Comparison of ENCODE assay signal across 8 cellular contexts in genomic region chr1:86705633-86705985, GRCh38. TPM values are rescaled to one million over a fixed set of nuclear protein-coding genes. Genes with fewer than 3 reads are reported as not detected.
DNase-seq lines count a peak whose midpoint lies in the region; ATAC-seq, FAIRE-seq and TF ChIP-seq lines count a peak whose summit lies in the region.

No MANE protein-coding gene starts in this region.

- RAD21 ChIA-PET in GM12878 (lab: Charles Lee; ENCODE audit: unreplicated experiment): interaction anchor here (0.9 to 4.1 kb wide), 6 partner anchors 9 to 378 kb away, joined by 3 to 31 read pairs (median 6); no protein-coding TSS in a partner anchor

- TF ChIP-seq RAD21 in GM12878 (IDR thresholded peaks at IDR 0.05; ENCODE audit: insufficient read depth, low read depth, low read length): no peak

- H3K27me3 Mint-ChIP-seq in activated naive CD4-positive, alpha-beta T cell treated with anti-CD3 and anti-CD28 coated beads, Interleukin-2, amount 10 ng/mL, durations not matched to agents 7 days and 5 days: no peaks in the 10 kb centered on the region

- peaks cover 45% of the 10 kb centered on the region for H3K4me1 Mint-ChIP-seq in activated naive CD4-positive, alpha-beta T cell treated with anti-CD3 and anti-CD28 coated beads, Interleukin-2, amount 10 ng/mL, durations not matched to agents 7 days and 5 days

- 3% methylated on average over 4 of the region's 4 CpGs for WGBS in GM12878 (ENCODE audit: insufficient coverage, insufficient replicate concordance, low lambda C conversion rate, missing lambda C conversion rate)

- H3K36me3 ChIP-seq in GM12878 (ENCODE audit: control insufficient read depth in 2 of 2, insufficient read depth in 2 of 2, low read length in 1 of 2) (no peaks in the 10 kb centered on the region), lower lobe of right lung (no peaks in the 10 kb centered on the region), upper lobe of right lung (no peaks in the 10 kb centered on the region)

- H3K27me3 ChIP-seq in GM12878 (replicated peaks in 1 of 2; ENCODE audit: control insufficient read depth in 2 of 2, insufficient read depth in 2 of 2, low read length in 1 of 2) (no peaks in the 10 kb centered on the region), lower lobe of right lung (ENCODE audit: low read depth) (no peaks in the 10 kb centered on the region), upper lobe of right lung (no peaks in the 10 kb centered on the region)

- CTCF ChIA-PET in activated naive CD4-positive, alpha-beta T cell treated with anti-CD3 and anti-CD28 coated beads, Interleukin-2, amount 10 ng/mL, durations not matched to agents 7 days and 5 days (lab: Charles Lee): interaction anchor here (0.8 to 2.6 kb wide), 9 partner anchors 9 to 321 kb away, joined by 3 to 8 read pairs (median 3); no protein-coding TSS in a partner anchor
- CTCF ChIA-PET in GM12878 (lab: Yijun Ruan, JAX): interaction anchor here (1.0 to 7.2 kb wide), 10 partner anchors 11 to 426 kb away, joined by 3 to 87 read pairs (median 8); no protein-coding TSS in a partner anchor

- peak overlapping the region; percentile 96 for H3K4me3 Mint-ChIP-seq in activated naive CD4-positive, alpha-beta T cell treated with anti-CD3 and anti-CD28 coated beads, Interleukin-2, amount 10 ng/mL, durations not matched to agents 7 days and 5 days

- SMC1A ChIA-PET in GM12878 (lab: Charles Lee; ENCODE audit: uncharacterized antibody, unreplicated experiment): interaction anchor here (0.8 to 8.4 kb wide), 11 partner anchors 11 to 378 kb away, joined by 3 to 52 read pairs (median 5); partner anchors contain the start of genes HS2ST1 and SELENOF

- POLR2A ChIA-PET in GM12878 (lab: Charles Lee): interaction anchor here (0.8 to 6.3 kb wide), 2 partner anchors 11 to 385 kb away, joined by 3 to 45 read pairs; no protein-coding TSS in a partner anchor

- TF ChIP-seq POLR2A in GM12878 (IDR thresholded peaks at IDR 0.05; ENCODE audit: low read depth, low read length): no peak
- TF ChIP-seq POLR2A in GM12891 (IDR thresholded peaks at IDR 0.05; ENCODE audit: low read depth, low read length): no peak

- peak overlapping the region; percentile 95 for H3K27ac Mint-ChIP-seq in activated naive CD4-positive, alpha-beta T cell treated with anti-CD3 and anti-CD28 coated beads, Interleukin-2, amount 10 ng/mL, durations not matched to agents 7 days and 5 days

- BruUV-seq in GM12878 (replicated peaks; lab: Mats Ljungman, UMichigan): TSS peak; percentile 53

- in situ Hi-C loops in GM12878 (cut with MboI): loop anchor here (10.0 kb wide), 1 partner anchor 321 kb away; no protein-coding TSS in a partner anchor

- H3K4me3 ChIP-seq in GM12878: peak overlapping the region; percentile 93
- peak overlapping the region; percentile 84 for H3K4me3 ChIP-seq in lower lobe of right lung
- H3K4me3 ChIP-seq in upper lobe of right lung: peak overlapping the region; percentile 81

- no peaks in the 10 kb centered on the region for H3K4me1 ChIP-seq in GM12878 (ENCODE audit: control insufficient read depth, insufficient read depth, low read length)
- peaks cover 43% of the 10 kb centered on the region for H3K4me1 ChIP-seq in lower lobe of right lung
- peaks cover 56% of the 10 kb centered on the region for H3K4me1 ChIP-seq in upper lobe of right lung

- TF ChIP-seq EP300 in GM12878 (IDR thresholded peaks at IDR 0.05; ENCODE audit: borderline replicate concordance in 1 of 2, control insufficient read depth in 1 of 2, low read depth in 2 of 2, low read length in 2 of 2): no peak

- peaks cover 57% of the 10 kb centered on the region for H3K79me2 ChIP-seq in GM12878 (ENCODE audit: control insufficient read depth, insufficient read depth, low read length)

- ATAC-seq in GM12878 (no peak), lower lobe of right lung (no peak), upper lobe of right lung (no peak)

- FAIRE-seq in GM12878 (lab: Jason Lieb, UNC) (no peak), GM12891 (lab: Jason Lieb, UNC) (no peak)

- H3K9me3 ChIP-seq in GM12878 (replicated peaks; ENCODE audit: control insufficient read depth, insufficient read depth, low read length) (no peaks in the 10 kb centered on the region), lower lobe of right lung (no peaks in the 10 kb centered on the region), upper lobe of right lung (no peaks in the 10 kb centered on the region)

- peak overlapping the region; percentile 83 for H3K4me2 ChIP-seq in GM12878 (ENCODE audit: control insufficient read depth, insufficient read depth)

- peaks cover 11% of the 10 kb centered on the region for H3K36me3 Mint-ChIP-seq in activated naive CD4-positive, alpha-beta T cell treated with anti-CD3 and anti-CD28 coated beads, Interleukin-2, amount 10 ng/mL, durations not matched to agents 7 days and 5 days

- no peaks in the 10 kb centered on the region for H3K9me3 Mint-ChIP-seq in activated naive CD4-positive, alpha-beta T cell treated with anti-CD3 and anti-CD28 coated beads, Interleukin-2, amount 10 ng/mL, durations not matched to agents 7 days and 5 days

- intact Hi-C loops in GM12878 (cut with micrococcal nuclease; ENCODE audit: unreplicated experiment) (loop anchor here (5.0 to 10.0 kb wide), 3 partner anchors 207 to 629 kb away; partner anchors contain the start of genes HS2ST1 and SELENOF), lower lobe of right lung (cut with DNase I) (no loop called here), upper lobe of right lung (cut with DNase I) (no loop called here)

- peak overlapping the region; percentile 100 for H2AFZ ChIP-seq in GM12878 (ENCODE audit: control insufficient read depth, low read depth, low read length)

- H3K9ac ChIP-seq in GM12878 (ENCODE audit: control insufficient read depth, insufficient read depth, low read length): peak overlapping the region; percentile 95

- H3K27ac ChIP-seq in GM12878 (ENCODE audit: control insufficient read depth, insufficient read depth) (peak overlapping the region; percentile 94), lower lobe of right lung (peak overlapping the region; percentile 98), upper lobe of right lung (peak overlapping the region; percentile 99)

- DNase-seq in activated naive CD4-positive, alpha-beta T cell treated with anti-CD3 and anti-CD28 coated beads, Interleukin-2, amount 10 ng/mL, durations not matched to agents 7 days and 5 days: no peak
- DNase-seq in activated naive CD4-positive, alpha-beta T cell treated with anti-CD3 and anti-CD28 coated beads, Interleukin-2, amount 50 U/mL, for 16 hours: no peak
- DNase-seq in GM12878 (ENCODE audit: low read depth, low spot score) (no peak), lower lobe of right lung (no peak), upper lobe of right lung (no peak), GM12891 (ENCODE audit: insufficient read length, low spot score) (no peak), cerebellum (ENCODE audit: low spot score) (no peak), hepatic stellate cell (ENCODE audit: low spot score) (no peak)

- TF ChIP-seq CTCF in GM12878 (IDR thresholded peaks at IDR 0.05 in 2 of 3, conservative IDR thresholded peaks at IDR 0.05 in 1 of 3; ENCODE audit: control insufficient read depth in 2 of 3, extremely low read depth in 1 of 3, insufficient read depth in 1 of 3, low read depth in 3 of 3, low read length in 3 of 3) (no peak), lower lobe of right lung (IDR thresholded peaks at IDR 0.05) (no peak), upper lobe of right lung (IDR thresholded peaks at IDR 0.05) (no peak)

- no peaks in the 10 kb centered on the region for H4K20me1 ChIP-seq in GM12878 (ENCODE audit: control insufficient read depth, insufficient read depth)

TF ChIP-seq in GM12878, 131 proteins besides CTCF, POLR2A, EP300 and RAD21 (continues in another document):
- TF ChIP-seq EZH2 (IDR thresholded peaks at IDR 0.05; ENCODE audit: borderline replicate concordance, control insufficient read depth, low read depth, low read length) (no peak), CHD2 (IDR thresholded peaks at IDR 0.05; ENCODE audit: borderline replicate concordance, low read depth, low read length) (no peak), MEF2B (IDR thresholded peaks at IDR 0.05; ENCODE audit: partially characterized antibody, poor library complexity, severe bottlenecking) (no peak), MTA3 (IDR thresholded peaks at IDR 0.05; ENCODE audit: borderline replicate concordance, low read length) (no peak), NRF1 (conservative IDR thresholded peaks at IDR 0.05; ENCODE audit: low read depth, low read length) (no peak), SUZ12 (IDR thresholded peaks at IDR 0.05; ENCODE audit: unreplicated experiment) (no peak)

TF ChIP-seq in GM12891, 5 proteins besides CTCF, POLR2A, EP300 and RAD21:
- TF ChIP-seq TAF1 (IDR thresholded peaks at IDR 0.05; ENCODE audit: low read depth, low read length): no peak
- no peak for TF ChIP-seq SPI1 (IDR thresholded peaks at IDR 0.05; ENCODE audit: low read depth, low read length)
- no peak for TF ChIP-seq POLR2AphosphoS5 (IDR thresholded peaks at IDR 0.05; ENCODE audit: low read depth, low read length)

RNA-seq across cellular contexts. Expression of gene SH3GLB1, which starts 1.2 kb away (rescaled TPM):
- 37.4 and 40.3 TPM in 2 replicates for total RNA-seq in GM12878 (2013; cell fraction: nucleolus; rRNA removed)
- total RNA-seq in GM12878 (2014; rRNA removed) (18.0 and 22.5 TPM in 2 replicates), GM12878 (2014; rRNA removed; fragmentation: Illumina TruSeq; extraction: Trizol) (38.0 and 38.2 TPM in 2 replicates), GM12878 (2021) (44.5 and 45.6 TPM in 2 replicates), lower lobe of right lung (91.1 TPM), upper lobe of right lung (105 TPM), cerebellum (116 TPM)
- 11.3 TPM for polyA plus RNA-seq in GM12878 (2011; ENCODE audit: low read depth)
- polyA plus RNA-seq in GM12878 (2011; rRNA removed) (34.7 and 45.3 TPM in 2 replicates), GM12878 (2014; fragmentation: Illumina TruSeq; extraction: Trizol) (49.9 and 57.3 TPM in 2 replicates), GM12878 (2014; fragmentation: Nextera tagmentation; extraction: Ambion mirVana) (10 to 100 TPM; 19.8 to 20.2 TPM), GM12878 (2014; rRNA removed) (28.6 and 33.4 TPM in 2 replicates), GM12878 (2016; fragmentation: Nextera tagmentation; extraction: Ambion mirVana) (10 to 100 TPM; 57.2 to 59.0 TPM)
- 16.0 and 17.5 TPM in 2 replicates for polyA plus RNA-seq in GM12878 (2011; cell fraction: cytosol; rRNA removed)
- polyA plus RNA-seq in GM12878 (2011; cell fraction: nucleus; rRNA removed): 13.4 and 14.5 TPM in 2 replicates
- polyA plus RNA-seq in GM12878 (2012): 32.4 and 39.7 TPM in 2 replicates
- polyA minus RNA-seq in GM12878 (2011; rRNA and poly(A)+ RNA removed): 20.3 and 30.5 TPM in 2 replicates
- polyA minus RNA-seq in GM12878 (2011; cell fraction: cytosol; rRNA and poly(A)+ RNA removed): 8.0 and 16.7 TPM in 2 replicates
- 7.9 and 11.7 TPM in 2 replicates for polyA minus RNA-seq in GM12878 (2011; cell fraction: nucleus; rRNA and poly(A)+ RNA removed)
- polyA plus RNA-seq in GM12891 (2012; ENCODE audit: low read depth, missing spikeins): 27.6 TPM
